1 cellular context compared by ENCODE assay signal in genomic region chr1:42957880-42958487, GRCh38.
TF ChIP-seq lines count a peak whose summit lies in the region.

No MANE protein-coding gene starts in this region.

TF ChIP-seq in GM12878, 131 proteins besides CTCF, POLR2A, EP300 and RAD21 (continued from another document and continues in another):
- TF ChIP-seq SKIL (IDR thresholded peaks at IDR 0.05; ENCODE audit: low read depth, poor library complexity, severe bottlenecking) (no peak), ZBTB11 (CRISPR knock-in tag; IDR thresholded peaks at IDR 0.05) (no peak), SMAD5 (IDR thresholded peaks at IDR 0.05; ENCODE audit: low read depth) (no peak), ASH2L (IDR thresholded peaks at IDR 0.05; ENCODE audit: borderline replicate concordance, low read depth) (no peak), NR2F1 (conservative IDR thresholded peaks at IDR 0.05) (peak; percentile 41; the same call in 1 of the 2 replicates), IKZF1 (conservative IDR thresholded peaks at IDR 0.05) (peak; percentile 73; the same call in 1 of the 2 replicates), SIX5 (IDR thresholded peaks at IDR 0.05; ENCODE audit: low read depth, low read length, severe bottlenecking) (no peak), RFX5 (IDR thresholded peaks at IDR 0.05; ENCODE audit: low read depth, low read length) (no peak), USF2 (IDR thresholded peaks at IDR 0.05; ENCODE audit: borderline replicate concordance, low read depth, low read length) (no peak), REST (IDR thresholded peaks at IDR 0.05; ENCODE audit: low read depth, low read length) (no peak), RAD51 (IDR thresholded peaks at IDR 0.05) (no peak), FOXM1 (IDR thresholded peaks at IDR 0.05; ENCODE audit: low read depth, low read length) (no peak), ATF7 (IDR thresholded peaks at IDR 0.05; ENCODE audit: low read depth) (peak; percentile 39; the same call in 1 of the 2 replicates), ZZZ3 (IDR thresholded peaks at IDR 0.05; ENCODE audit: control insufficient read depth, insufficient read length, low read depth) (no peak), ZNF24 (IDR thresholded peaks at IDR 0.05) (no peak), TCF3 (IDR thresholded peaks at IDR 0.05; ENCODE audit: borderline replicate concordance, insufficient read depth, low read depth, low read length) (no peak), CREB1 (IDR thresholded peaks at IDR 0.05; ENCODE audit: low read depth) (no peak), ZNF207 (IDR thresholded peaks at IDR 0.05; ENCODE audit: borderline replicate concordance) (no peak), EZH2 (IDR thresholded peaks at IDR 0.05; ENCODE audit: borderline replicate concordance, control insufficient read depth, low read depth, low read length) (no peak), CHD2 (IDR thresholded peaks at IDR 0.05; ENCODE audit: borderline replicate concordance, low read depth, low read length) (no peak), ZNF622 (IDR thresholded peaks at IDR 0.05) (no peak), BHLHE40 (IDR thresholded peaks at IDR 0.05; ENCODE audit: borderline replicate concordance in 1 of 2, low read depth in 2 of 2, low read length in 1 of 2) (peak; percentile 92 to 98), TCF7 (IDR thresholded peaks at IDR 0.05; ENCODE audit: borderline replicate concordance) (no peak), CBX3 (IDR thresholded peaks at IDR 0.05; ENCODE audit: borderline replicate concordance, low read depth) (no peak), SRF (IDR thresholded peaks at IDR 0.05; ENCODE audit: low read depth in 2 of 2, low read length in 2 of 2) (no peak), MTA2 (IDR thresholded peaks at IDR 0.05; ENCODE audit: low read depth) (no peak), RCOR1 (conservative IDR thresholded peaks at IDR 0.05; ENCODE audit: low read depth, low read length) (no peak), KAT2A (conservative IDR thresholded peaks at IDR 0.05; ENCODE audit: control insufficient read depth, low read depth, low read length) (no peak), GATAD2B (conservative IDR thresholded peaks at IDR 0.05; ENCODE audit: low read depth) (peak; percentile 92; the same call in 1 of the 2 replicates), MEF2B (IDR thresholded peaks at IDR 0.05; ENCODE audit: partially characterized antibody, poor library complexity, severe bottlenecking) (no peak), SMC3 (IDR thresholded peaks at IDR 0.05; ENCODE audit: borderline replicate concordance, low read length) (no peak), CUX1 (IDR thresholded peaks at IDR 0.05; ENCODE audit: insufficient replicate concordance, low read depth, low read length) (no peak), PRDM15 (CRISPR knock-in tag; IDR thresholded peaks at IDR 0.05) (no peak), NRF1 (conservative IDR thresholded peaks at IDR 0.05; ENCODE audit: low read depth, low read length) (no peak), WRNIP1 (IDR thresholded peaks at IDR 0.05; ENCODE audit: borderline replicate concordance, low read depth, low read length) (no peak), DPF2 (IDR thresholded peaks at IDR 0.05) (peak; percentile 81), GABPA (IDR thresholded peaks at IDR 0.05; ENCODE audit: low read depth) (no peak)
